In genomic region chr5:15604986-15605385, GRCh38 we compare ENCODE assay signal across 35 cellular contexts.
DNase-seq lines count a peak whose midpoint lies in the region; ATAC-seq, FAIRE-seq and TF ChIP-seq lines count a peak whose summit lies in the region.
"Had no signal": no experiment of that assay in that cellular context is flagged by ENCODE, and none has a peak within 500 bp of the region (broad histone marks: within the 10 kb centered on the region; RNA-seq: fewer than 3 reads in every experiment).

No MANE protein-coding gene starts in this region.

- ATAC-seq in HG02759 (IDR thresholded peaks at IDR 0.05; ENCODE audit: unreplicated experiment) = no peak
- ATAC-seq: activated T-cell treated with anti-CD3 and anti-CD28 coated beads, Interleukin-2, amount 50 U/mL, for 4 hours; GM23338; left colon; T-cell had no signal

- H3K27ac ChIP-seq in suprapubic skin = no peak overlapping the region
- H3K27ac ChIP-seq: C4-2B, dorsolateral prefrontal cortex, esophagus squamous epithelium, parathyroid adenoma, right atrium auricular region, spleen, thyroid gland had no signal

- no peaks in the 10 kb centered on the region for H3K9me3 Mint-ChIP-seq in HFFc6
- H3K9me3 Mint-ChIP-seq: activated T-cell treated with anti-CD3 and anti-CD28 coated beads, Interleukin-2, amount 50 U/mL, for 4 hours; brain; GM23338; stimulated activated naive CD8-positive, alpha-beta T cell treated with anti-CD3 and anti-CD28 coated beads, Interleukin-15, Interleukin-2, amounts not matched to agents 100 ng/mL and 50 ng/mL, for 24 hours had no signal

- peak; percentile 18 for DNase-seq in HFFc6
- DNase-seq in astrocyte of the hippocampus (ENCODE audit: low read depth, low spot score) = peak; percentile 85
- DNase-seq in fibroblast of mammary gland (ENCODE audit: low read depth) = peak; percentile 40
- no peak for DNase-seq in stimulated activated CD4-positive, alpha-beta T cell treated with anti-CD3 and anti-CD28 coated beads, Interleukin-12 subunit alpha, Interleukin-12 subunit beta, amount 100 ng/mL, for 4 hours
- DNase-seq in GM19239 (ENCODE audit: insufficient read length, low spot score) = no peak
- DNase-seq in suprapubic skin (ENCODE audit: low spot score in 2 of 2) = no peak
- DNase-seq: activated CD4-positive, alpha-beta T cell treated with anti-CD3 and anti-CD28 coated beads, Interleukin-2, amount 10 ng/mL, durations not matched to agents 7 days and 5 days; activated gamma-delta T cell; activated T-cell treated with anti-CD3 and anti-CD28 coated beads, Interleukin-2, amount 50 U/mL, for 4 hours; Caco-2; cerebellar nuclear complex; dorsolateral prefrontal cortex; esophagus squamous epithelium; GDM1; hypothalamus; left colon; mammary epithelial cell; NCI-H1436; NCI-H2081 treated with DMSO at 0.1 percent for 48 hours; NCI-H2227 treated with DMSO at 0.1 percent for 48 hours; NCI-H526; OCI-M1; spleen; stimulated activated CD8-positive, alpha-beta memory T cell treated with anti-CD3 and anti-CD28 coated beads, Interleukin-4, amount 100 ng/mL, for 48 hours; T-cell; thyroid gland had no signal

- H3K27ac Mint-ChIP-seq in HFFc6 = no peak overlapping the region
- H3K27ac Mint-ChIP-seq: activated CD4-positive, alpha-beta T cell treated with anti-CD3 and anti-CD28 coated beads, Interleukin-2, amount 10 ng/mL, durations not matched to agents 7 days and 5 days; GM23338; stimulated activated naive CD8-positive, alpha-beta T cell treated with anti-CD3 and anti-CD28 coated beads, Interleukin-15, Interleukin-2, amounts not matched to agents 100 ng/mL and 50 ng/mL, for 24 hours; T-cell had no signal

- no peaks in the 10 kb centered on the region for H3K27me3 ChIP-seq in suprapubic skin
- H3K27me3 ChIP-seq: dorsolateral prefrontal cortex, esophagus squamous epithelium, right atrium auricular region, spleen, thyroid gland had no signal

- no peaks in the 10 kb centered on the region for H3K36me3 ChIP-seq in suprapubic skin
- H3K36me3 ChIP-seq: esophagus squamous epithelium, right atrium auricular region, spleen, thyroid gland had no signal

- no peak for TF ChIP-seq EP300 in suprapubic skin (IDR thresholded peaks at IDR 0.05)

- peaks cover 6% of the 10 kb centered on the region; the same call in 1 of the 2 replicates for H3K4me1 Mint-ChIP-seq in HFFc6 (ENCODE audit: low read depth)
- H3K4me1 Mint-ChIP-seq: activated CD4-positive, alpha-beta T cell treated with anti-CD3 and anti-CD28 coated beads, Interleukin-2, amount 10 ng/mL, durations not matched to agents 7 days and 5 days; T-cell had no signal

- TF ChIP-seq CTCF in HFFc6 (IDR thresholded peaks at IDR 0.05) (no peak), fibroblast of mammary gland (conservative IDR thresholded peaks at IDR 0.05; ENCODE audit: control insufficient read depth, insufficient read depth, low read depth, low read length) (no peak), suprapubic skin (IDR thresholded peaks at IDR 0.05) (no peak)

- H3K4me3 ChIP-seq in fibroblast of mammary gland (ENCODE audit: control insufficient read depth, low read depth, low read length) (no peak overlapping the region), suprapubic skin (no peak overlapping the region)
- H3K4me3 ChIP-seq: dorsolateral prefrontal cortex, esophagus squamous epithelium, GM23338, right atrium auricular region, spleen, thyroid gland had no signal

- TF ChIP-seq POLR2A in suprapubic skin (IDR thresholded peaks at IDR 0.05) = no peak

- no peaks in the 10 kb centered on the region for H3K9me3 ChIP-seq in suprapubic skin
- H3K9me3 ChIP-seq: Caco-2, esophagus squamous epithelium, right atrium auricular region, thyroid gland had no signal

- H3K4me3 Mint-ChIP-seq in HFFc6 = no peak overlapping the region
- H3K4me3 Mint-ChIP-seq: activated CD4-positive, alpha-beta T cell treated with anti-CD3 and anti-CD28 coated beads, Interleukin-2, amount 10 ng/mL, durations not matched to agents 7 days and 5 days; activated T-cell treated with anti-CD3 and anti-CD28 coated beads, Interleukin-2, amount 50 U/mL, for 4 hours; brain; GM23338; stimulated activated naive CD8-positive, alpha-beta T cell treated with anti-CD3 and anti-CD28 coated beads, Interleukin-15, Interleukin-2, amounts not matched to agents 100 ng/mL and 50 ng/mL, for 24 hours; T-cell had no signal

- H3K27me3 Mint-ChIP-seq in HFFc6 (ENCODE audit: insufficient read depth) = no peaks in the 10 kb centered on the region
- H3K27me3 Mint-ChIP-seq: activated CD4-positive, alpha-beta T cell treated with anti-CD3 and anti-CD28 coated beads, Interleukin-2, amount 10 ng/mL, durations not matched to agents 7 days and 5 days; brain; stimulated activated naive CD8-positive, alpha-beta T cell treated with anti-CD3 and anti-CD28 coated beads, Interleukin-15, Interleukin-2, amounts not matched to agents 100 ng/mL and 50 ng/mL, for 24 hours; T-cell had no signal

- peaks cover 18% of the 10 kb centered on the region for H3K36me3 Mint-ChIP-seq in HFFc6 (ENCODE audit: low read depth)
- H3K36me3 Mint-ChIP-seq: T-cell had no signal

- no peak for FAIRE-seq in GM19239 (lab: Jason Lieb, UNC)
- FAIRE-seq: endometrium, HTR-8/SVneo had no signal

- H3K4me1 ChIP-seq in suprapubic skin = no peaks in the 10 kb centered on the region
- H3K4me1 ChIP-seq: Caco-2, parathyroid adenoma, spleen, thyroid gland had no signal

- 83% methylated on average over 2 of the region's 2 CpGs for WGBS in suprapubic skin

Comparison
In these comparisons a context has a peak if more than half of its experiments do, and no peak if none do; other contexts are left out.
1. DNase-seq: peak in HFFc6 (single experiment), astrocyte of the hippocampus (single experiment) and fibroblast of mammary gland (single experiment); none in stimulated activated CD4-positive, alpha-beta T cell treated with anti-CD3 and anti-CD28 coated beads, Interleukin-12 subunit alpha, Interleukin-12 subunit beta, amount 100 ng/mL, for 4 hours (single experiment), GM19239 (single experiment) and suprapubic skin (0 of 2).